ENCODE assay signal across 9 cellular contexts in genomic region chr16:78742501-78743283, GRCh38.
A peak's percentile ranks its signal among the peaks of the same experiment; 100 is the strongest.
DNase-seq lines count a peak whose midpoint lies in the region; ATAC-seq lines count a peak whose summit lies in the region.
"Had no signal": no experiment of that assay in that cellular context is flagged by ENCODE, and none has a peak within 500 bp of the region (broad histone marks: within the 10 kb centered on the region; RNA-seq: fewer than 3 reads in every experiment).

No MANE protein-coding gene starts in this region.

- no peaks in the 10 kb centered on the region for H4K20me1 ChIP-seq in GM23248 (ENCODE audit: insufficient read depth)

- no peaks in the 10 kb centered on the region for H3F3A ChIP-seq in GM23248 (ENCODE audit: insufficient read depth)

- ATAC-seq in HG03354 (IDR thresholded peaks at IDR 0.05; ENCODE audit: poor library complexity, severe bottlenecking, unreplicated experiment): peak; percentile 98

- DNase-seq in DMS153 (lab: John Stamatoyannopoulos, UW) (peak; percentile 29), DMS153 treated with DMSO at 0.1 percent for 48 hours (lab: John Stamatoyannopoulos, UW; ENCODE audit: unreplicated experiment) (no peak), G401 (ENCODE audit: low spot score) (no peak), GM23248 (no peak)
- peak; percentile 67 for DNase-seq in activated CD4-positive, alpha-beta T cell treated with anti-CD3 and anti-CD28 coated beads for 1 hour
- peak; percentile 66 to 77 (median 72) for DNase-seq in effector memory CD4-positive, alpha-beta T cell
- peak; percentile 68 to 80 for DNase-seq in stimulated activated CD4-positive, alpha-beta T cell treated with anti-CD3 and anti-CD28 coated beads, Interleukin-4, amount 100 ng/mL, for 48 hours (ENCODE audit: low read depth in 2 of 2)

- WGBS in GM23248 (ENCODE audit: low coverage in 1 of 2, low lambda C conversion rate in 2 of 2, missing lambda C conversion rate in 2 of 2), 2 experiments: 74% methylated on average over 20 to 21 of the region's 21 CpGs

- peaks cover 23% of the 10 kb centered on the region for H3K4me1 ChIP-seq in effector memory CD4-positive, alpha-beta T cell (ENCODE audit: control insufficient read depth, insufficient read depth, low read length, poor library complexity, severe bottlenecking)
- no peaks in the 10 kb centered on the region for H3K4me1 ChIP-seq in GM23248 (ENCODE audit: insufficient read depth)

- no peak overlapping the region for H3K9ac ChIP-seq in GM23248

- H3K4me3 ChIP-seq in effector memory CD4-positive, alpha-beta T cell (ENCODE audit: insufficient read depth, low read depth, low read length, poor library complexity, severe bottlenecking): peak overlapping the region; percentile 45
- H3K4me3 ChIP-seq in GM23248: no peak overlapping the region

- in situ Hi-C loops in G401 (cut with HindIII; ENCODE audit: low sequenced_read_pairs): no loop called here
- in situ Hi-C loops in GM23248 (cut with MboI): no loop called here

- H3K79me2 ChIP-seq in GM23248 (ENCODE audit: insufficient read depth): no peaks in the 10 kb centered on the region

- H3K4me2 ChIP-seq in GM23248 (ENCODE audit: unreplicated experiment): no peak overlapping the region

- no peaks in the 10 kb centered on the region for H3K27me3 ChIP-seq in effector memory CD4-positive, alpha-beta T cell (replicated peaks; ENCODE audit: control insufficient read depth, insufficient read depth, low read length, poor library complexity, severe bottlenecking)
- H3K27me3 ChIP-seq in GM23248 (replicated peaks; ENCODE audit: insufficient read depth): no peaks in the 10 kb centered on the region

- no peak overlapping the region for H2AFZ ChIP-seq in GM23248

- H3K9me3 ChIP-seq in effector memory CD4-positive, alpha-beta T cell (ENCODE audit: control insufficient read depth, low read length): no peaks in the 10 kb centered on the region
- no peaks in the 10 kb centered on the region for H3K9me3 ChIP-seq in GM23248 (ENCODE audit: low read depth)

- no peaks in the 10 kb centered on the region for H3K9me2 ChIP-seq in GM23248 (ENCODE audit: insufficient read depth)

- peak overlapping the region; percentile 86 for H3K27ac ChIP-seq in effector memory CD4-positive, alpha-beta T cell (ENCODE audit: insufficient read depth, low read length, poor library complexity, severe bottlenecking)
- no peak overlapping the region for H3K27ac ChIP-seq in GM23248
- H3K27ac ChIP-seq: 22Rv1 had no signal

- H3K36me3 ChIP-seq in effector memory CD4-positive, alpha-beta T cell (ENCODE audit: control insufficient read depth, insufficient read depth, low read length): no peaks in the 10 kb centered on the region
- H3K36me3 ChIP-seq in GM23248 (ENCODE audit: low read depth): no peaks in the 10 kb centered on the region

Comparison
In these comparisons a context has a peak if more than half of its experiments do, and no peak if none do; other contexts are left out.
1. DNase-seq: peak in DMS153 (single experiment), activated CD4-positive, alpha-beta T cell treated with anti-CD3 and anti-CD28 coated beads for 1 hour (single experiment), effector memory CD4-positive, alpha-beta T cell (3 of 3) and stimulated activated CD4-positive, alpha-beta T cell treated with anti-CD3 and anti-CD28 coated beads, Interleukin-4, amount 100 ng/mL, for 48 hours (2 of 2); none in DMS153 treated with DMSO at 0.1 percent for 48 hours (single experiment), G401 (single experiment) and GM23248 (single experiment).